Comparison of ENCODE assay signal across 10 cellular contexts in the genomic region with DNA sequence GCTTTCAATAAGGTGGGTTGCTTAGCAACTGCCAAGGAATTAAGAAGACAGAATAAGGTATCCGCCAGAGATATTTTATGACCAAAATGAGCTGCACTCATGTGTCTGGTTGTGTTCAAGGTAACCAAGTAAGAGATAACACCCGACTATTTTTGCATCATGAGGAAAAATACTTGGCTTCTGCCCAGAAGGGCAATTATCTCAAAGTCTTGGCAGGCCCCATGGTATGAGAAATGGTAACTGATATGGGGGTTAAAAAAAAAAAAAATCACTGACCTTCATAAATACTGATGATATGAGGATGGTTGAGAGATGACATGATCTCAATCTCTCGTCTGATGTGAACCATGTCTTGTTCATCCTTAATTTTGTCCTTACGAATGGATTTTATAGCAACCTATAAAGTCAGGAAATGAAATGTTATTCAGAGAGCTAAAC.
DNase-seq lines count a peak whose midpoint lies in the region; ATAC-seq lines count a peak whose summit lies in the region.
"Had no signal": no experiment of that assay in that cellular context is flagged by ENCODE, and none has a peak within 500 bp of the region (broad histone marks: within the 10 kb centered on the region; RNA-seq: fewer than 3 reads in every experiment).

No MANE protein-coding gene starts in this region.

- ATAC-seq in HG03565 (IDR thresholded peaks at IDR 0.05; ENCODE audit: unreplicated experiment) = no peak
- ATAC-seq in HG03457 (IDR thresholded peaks at IDR 0.05; ENCODE audit: unreplicated experiment) = no peak
- no peak for ATAC-seq in GM18858 (IDR thresholded peaks at IDR 0.05; ENCODE audit: unreplicated experiment)
- no peak for ATAC-seq in HG03139 (IDR thresholded peaks at IDR 0.05; ENCODE audit: unreplicated experiment)

- DNase-seq in NCI-H2029 (lab: John Stamatoyannopoulos, UW) = peak; percentile 59
- peak; percentile 4 for DNase-seq in RPMI8226
- DNase-seq in glomerular visceral epithelial cell (ENCODE audit: extremely low spot score) = peak; percentile 24
- peak in 1 of 49 donors; percentile 41 for DNase-seq in substantia nigra (lab: John Stamatoyannopoulos, UW)
- DNase-seq: activated CD8-positive, alpha-beta memory T cell treated with anti-CD3 and anti-CD28 coated beads, Interleukin-2, amount 50 U/mL, for 48 hours had no signal

- H3K27ac ChIP-seq in substantia nigra (ENCODE audit: low read depth, low read length, poor library complexity, severe bottlenecking) = peak overlapping the region; percentile 47
- H3K27ac ChIP-seq: SJCRH30 had no signal
